Comparison of ENCODE assay signal across 1 cellular context in the genomic region with DNA sequence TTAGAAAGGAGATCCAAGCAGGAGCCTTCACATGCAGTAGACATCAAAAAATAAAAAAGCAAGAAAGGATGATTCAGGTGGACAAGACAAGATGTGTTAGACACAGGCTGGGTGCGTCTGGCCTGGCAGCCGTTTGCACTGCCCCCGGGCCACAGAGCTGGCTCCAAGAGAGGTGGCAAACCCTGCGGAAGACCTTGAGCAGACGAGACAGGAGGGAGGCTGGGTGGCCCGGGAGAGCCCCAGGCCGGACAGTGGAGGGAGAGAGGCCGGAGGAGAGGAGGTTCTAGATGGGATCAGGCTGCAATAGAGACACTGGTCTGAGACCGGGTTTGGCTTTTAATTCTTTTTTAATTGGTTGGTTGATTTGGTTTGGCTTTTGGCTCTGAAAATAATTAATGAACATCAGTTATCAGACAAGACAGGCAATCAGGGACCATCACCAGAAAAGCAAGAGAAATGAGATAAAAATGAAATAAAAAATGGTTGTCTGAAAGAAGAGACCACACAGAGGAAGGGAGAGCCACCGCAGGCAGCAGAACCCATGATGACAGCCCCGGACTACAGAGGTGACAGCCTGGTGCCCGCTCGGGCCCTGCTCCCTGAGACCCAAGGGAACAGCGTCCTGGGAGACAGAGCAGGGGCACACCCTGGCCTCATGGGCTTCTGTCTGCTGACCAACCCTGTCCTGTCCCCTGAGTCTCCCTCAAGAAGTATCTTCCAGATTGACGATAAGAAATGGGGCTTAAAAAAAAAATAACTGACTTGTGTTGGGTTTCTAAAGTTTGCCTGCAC.
TF ChIP-seq lines count a peak whose summit lies in the region.

No MANE protein-coding gene starts in this region.

TF ChIP-seq in WTC11, 78 proteins besides CTCF, POLR2A, EP300 and RAD21 (continued from another document):
- TF ChIP-seq, protein P1, sequence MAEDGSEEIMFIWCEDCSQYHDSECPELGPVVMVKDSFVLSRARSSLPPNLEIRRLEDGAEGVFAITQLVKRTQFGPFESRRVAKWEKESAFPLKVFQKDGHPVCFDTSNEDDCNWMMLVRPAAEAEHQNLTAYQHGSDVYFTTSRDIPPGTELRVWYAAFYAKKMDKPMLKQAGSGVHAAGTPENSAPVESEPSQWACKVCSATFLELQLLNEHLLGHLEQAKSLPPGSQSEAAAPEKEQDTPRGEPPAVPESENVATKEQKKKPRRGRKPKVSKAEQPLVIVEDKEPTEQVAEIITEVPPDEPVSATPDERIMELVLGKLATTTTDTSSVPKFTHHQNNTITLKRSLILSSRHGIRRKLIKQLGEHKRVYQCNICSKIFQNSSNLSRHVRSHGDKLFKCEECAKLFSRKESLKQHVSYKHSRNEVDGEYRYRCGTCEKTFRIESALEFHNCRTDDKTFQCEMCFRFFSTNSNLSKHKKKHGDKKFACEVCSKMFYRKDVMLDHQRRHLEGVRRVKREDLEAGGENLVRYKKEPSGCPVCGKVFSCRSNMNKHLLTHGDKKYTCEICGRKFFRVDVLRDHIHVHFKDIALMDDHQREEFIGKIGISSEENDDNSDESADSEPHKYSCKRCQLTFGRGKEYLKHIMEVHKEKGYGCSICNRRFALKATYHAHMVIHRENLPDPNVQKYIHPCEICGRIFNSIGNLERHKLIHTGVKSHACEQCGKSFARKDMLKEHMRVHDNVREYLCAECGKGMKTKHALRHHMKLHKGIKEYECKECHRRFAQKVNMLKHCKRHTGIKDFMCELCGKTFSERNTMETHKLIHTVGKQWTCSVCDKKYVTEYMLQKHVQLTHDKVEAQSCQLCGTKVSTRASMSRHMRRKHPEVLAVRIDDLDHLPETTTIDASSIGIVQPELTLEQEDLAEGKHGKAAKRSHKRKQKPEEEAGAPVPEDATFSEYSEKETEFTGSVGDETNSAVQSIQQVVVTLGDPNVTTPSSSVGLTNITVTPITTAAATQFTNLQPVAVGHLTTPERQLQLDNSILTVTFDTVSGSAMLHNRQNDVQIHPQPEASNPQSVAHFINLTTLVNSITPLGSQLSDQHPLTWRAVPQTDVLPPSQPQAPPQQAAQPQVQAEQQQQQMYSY (CRISPR knock-in tag; IDR thresholded peaks at IDR 0.05) = no peak
- no peak for TF ChIP-seq NFE2L1 (CRISPR knock-in tag; IDR thresholded peaks at IDR 0.05)
TF ChIP-seq in WTC11: peak in this region for 0.
